Comparison of ENCODE assay signal across 22 cellular contexts in genomic region chr1:47930215-47930885, GRCh38.
"Had no signal": no experiment of that assay in that cellular context is flagged by ENCODE, and none has a peak within 500 bp of the region (broad histone marks: within the 10 kb centered on the region; RNA-seq: fewer than 3 reads in every experiment).

No MANE protein-coding gene starts in this region.

- DNase-seq: activated B cell treated with CpG ODN at 0.5 μM for 24 hours; activated CD4-positive, alpha-beta T cell treated with anti-CD3 and anti-CD28 coated beads for 4 hours; activated CD4-positive, alpha-beta T cell treated with anti-CD3 and anti-CD28 coated beads, Interleukin-2, amount 50 U/mL, for 48 hours; activated CD8-positive, alpha-beta memory T cell treated with anti-CD3 and anti-CD28 coated beads, Interleukin-2, amount 50 U/mL, for 48 hours; activated naive CD4-positive, alpha-beta T cell treated with Interleukin-2 at 50 U/mL for 16 hours; activated naive CD8-positive, alpha-beta T cell treated with anti-CD3 and anti-CD28 coated beads, Interleukin-2, amount 10 ng/mL, durations not matched to agents 7 days and 5 days; activated T-cell treated with anti-CD3 and anti-CD28 coated beads, Interleukin-2, amount 50 U/mL, for 4 hours; amygdala; head of caudate nucleus; left cardiac atrium; mesenchymal stem cell; nephron progenitor cell; stimulated activated CD4-positive, alpha-beta T cell treated with anti-CD3 and anti-CD28 coated beads, Interleukin-2, amount 100 ng/mL, for 48 hours; stimulated activated CD8-positive, alpha-beta memory T cell treated with anti-CD3 and anti-CD28 coated beads, Interleukin-4, amount 100 ng/mL, for 48 hours; stimulated activated naive CD4-positive, alpha-beta T cell; testis had no signal

- H3K4me2 ChIP-seq: smooth muscle cell had no signal

- H3K9me3 Mint-ChIP-seq: activated B cell treated with CpG ODN at 0.5 μM for 24 hours; activated naive CD8-positive, alpha-beta T cell treated with anti-CD3 and anti-CD28 coated beads, Interleukin-2, amount 10 ng/mL, durations not matched to agents 7 days and 5 days; activated T-cell treated with anti-CD3 and anti-CD28 coated beads, Interleukin-2, amount 50 U/mL, for 4 hours; nephron progenitor cell; type B pancreatic cell had no signal

- H3K27ac ChIP-seq: epithelial cell of prostate, gastroesophageal sphincter, testis, vagina had no signal

- H3K4me3 Mint-ChIP-seq: activated B cell treated with CpG ODN at 0.5 μM for 24 hours; activated naive CD8-positive, alpha-beta T cell treated with anti-CD3 and anti-CD28 coated beads, Interleukin-2, amount 10 ng/mL, durations not matched to agents 7 days and 5 days; activated T-cell treated with anti-CD3 and anti-CD28 coated beads, Interleukin-2, amount 50 U/mL, for 4 hours; nephron progenitor cell; type B pancreatic cell had no signal

- H3K36me3 Mint-ChIP-seq: activated naive CD8-positive, alpha-beta T cell treated with anti-CD3 and anti-CD28 coated beads, Interleukin-2, amount 10 ng/mL, durations not matched to agents 7 days and 5 days; type B pancreatic cell had no signal

- H3K4me1 Mint-ChIP-seq: activated B cell treated with CpG ODN at 0.5 μM for 24 hours; activated naive CD8-positive, alpha-beta T cell treated with anti-CD3 and anti-CD28 coated beads, Interleukin-2, amount 10 ng/mL, durations not matched to agents 7 days and 5 days had no signal

- H3K27me3 Mint-ChIP-seq: activated naive CD8-positive, alpha-beta T cell treated with anti-CD3 and anti-CD28 coated beads, Interleukin-2, amount 10 ng/mL, durations not matched to agents 7 days and 5 days had no signal

- ATAC-seq: activated T-cell treated with anti-CD3 and anti-CD28 coated beads, Interleukin-2, amount 50 U/mL, for 4 hours; gastroesophageal sphincter; left cardiac atrium; sciatic nerve had no signal

- H3K36me3 ChIP-seq: gastroesophageal sphincter, vagina had no signal

- H3K4me3 ChIP-seq: gastroesophageal sphincter, smooth muscle cell, testis, vagina had no signal

- H3K27ac Mint-ChIP-seq: activated B cell treated with CpG ODN at 0.5 μM for 24 hours; activated naive CD8-positive, alpha-beta T cell treated with anti-CD3 and anti-CD28 coated beads, Interleukin-2, amount 10 ng/mL, durations not matched to agents 7 days and 5 days; nephron progenitor cell; type B pancreatic cell had no signal

- H3K9me3 ChIP-seq: gastroesophageal sphincter, testis, vagina had no signal

- H3K27me3 ChIP-seq: gastroesophageal sphincter, testis, vagina had no signal
